In the genomic region with DNA sequence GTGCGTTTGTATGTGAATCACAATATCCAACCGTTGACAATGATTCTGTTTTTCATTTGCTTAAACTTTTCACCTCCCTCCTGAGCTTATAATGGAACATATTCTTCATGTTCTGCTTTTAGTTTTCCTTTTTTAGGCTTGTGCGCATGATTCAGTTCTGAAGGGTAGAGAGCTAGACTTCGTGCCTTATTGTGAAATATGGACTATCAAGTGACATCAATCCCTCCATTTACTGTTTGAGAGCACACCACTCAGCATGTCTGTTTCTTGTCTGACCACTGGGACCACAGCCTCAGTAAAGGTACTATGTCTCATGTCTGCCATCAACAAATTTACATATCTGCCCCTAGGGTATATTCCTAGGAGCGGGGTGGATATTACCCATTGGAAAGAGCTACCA, we compare ENCODE assay signal across 15 cellular contexts. TPM values are rescaled to one million over a fixed set of nuclear protein-coding genes. Genes with fewer than 3 reads are reported as not detected.
DNase-seq lines count a peak whose midpoint lies in the region; ATAC-seq, FAIRE-seq and TF ChIP-seq lines count a peak whose summit lies in the region.
"Had no signal": no experiment of that assay in that cellular context is flagged by ENCODE, and none has a peak within 500 bp of the region (broad histone marks: within the 10 kb centered on the region; RNA-seq: fewer than 3 reads in every experiment).

No MANE protein-coding gene starts in this region.

- no peaks in the 10 kb centered on the region for H4K20me1 ChIP-seq in HepG2 (ENCODE audit: insufficient read depth, low read length)

- H3K9ac ChIP-seq in HepG2 (ENCODE audit: insufficient read depth, low read depth, low read length): no peak overlapping the region
- peak overlapping the region in 1 of 5 donors; percentile 33 for H3K9ac ChIP-seq in subcutaneous abdominal adipose tissue (ENCODE audit: low read length in 5 of 5)

- in situ Hi-C loops in HepG2 (cut with HindIII; ENCODE audit: extremely low pct_ligation_motif_present, low pct_unique_long_range_greater_than_20kb): no loop called here

- H3K36me3 ChIP-seq in HepG2 (replicated peaks in 1 of 2; ENCODE audit: control insufficient read depth in 1 of 2, insufficient read depth in 2 of 2, low read length in 2 of 2) (no peaks in the 10 kb centered on the region), subcutaneous abdominal adipose tissue (ENCODE audit: control insufficient read depth in 5 of 5, insufficient read depth in 5 of 5, low read length in 5 of 5) (no peaks in the 10 kb centered on the region)

- TF ChIP-seq EP300 in HepG2 (IDR thresholded peaks at IDR 0.05; ENCODE audit: low read depth in 2 of 2, low read length in 2 of 2): no peak
- no peak for TF ChIP-seq EP300 in HepG2 (CRISPR knock-in tag; IDR thresholded peaks at IDR 0.05; ENCODE audit: borderline replicate concordance)

- WGBS in HepG2 (ENCODE audit: low lambda C conversion rate): 24% methylated on average over 5 of the region's 5 CpGs

- H3K9me3 Mint-ChIP-seq in HFFc6: no peaks in the 10 kb centered on the region
- H3K9me3 Mint-ChIP-seq: activated naive CD8-positive, alpha-beta T cell treated with anti-CD3 and anti-CD28 coated beads, Interleukin-2, amount 50 U/mL, for 24 hours had no signal

- no peak overlapping the region for H3K27ac ChIP-seq in HepG2 (ENCODE audit: extremely low read length, insufficient read depth, low read length)
- peak overlapping the region; percentile 60 for H3K27ac ChIP-seq in subcutaneous abdominal adipose tissue (ENCODE audit: low read depth, low read length)
- H3K27ac ChIP-seq: C4-2B had no signal

- H3K4me2 ChIP-seq in HepG2 (ENCODE audit: low read depth, low read length): no peak overlapping the region

- H3K4me3 Mint-ChIP-seq in HFFc6: peak overlapping the region; percentile 56
- H3K4me3 Mint-ChIP-seq: activated naive CD8-positive, alpha-beta T cell treated with anti-CD3 and anti-CD28 coated beads, Interleukin-2, amount 50 U/mL, for 24 hours had no signal

- TF ChIP-seq CTCF in HFFc6 (IDR thresholded peaks at IDR 0.05): no peak
- TF ChIP-seq CTCF in HepG2 (CRISPR knock-in tag; IDR thresholded peaks at IDR 0.05): no peak

- H3K4me1 Mint-ChIP-seq in HFFc6 (ENCODE audit: low read depth): peaks cover 30% of the 10 kb centered on the region
- H3K4me1 Mint-ChIP-seq: activated naive CD8-positive, alpha-beta T cell treated with anti-CD3 and anti-CD28 coated beads, Interleukin-2, amount 50 U/mL, for 24 hours had no signal

- no peaks in the 10 kb centered on the region for H3K9me3 ChIP-seq in HepG2 (ENCODE audit: low read length)
- H3K9me3 ChIP-seq in subcutaneous abdominal adipose tissue (ENCODE audit: control insufficient read depth in 5 of 5, low read length in 5 of 5): no peaks in the 10 kb centered on the region

- H3K27me3 ChIP-seq in HepG2 (ENCODE audit: control insufficient read depth in 1 of 2, insufficient read depth in 2 of 2, low read length in 2 of 2): 0 out of 5 replicates have a peak, but pooled peaks cover 0 to 3% of the 10 kb centered on the region in 2 experiments
- no peaks in the 10 kb centered on the region for H3K27me3 ChIP-seq in subcutaneous abdominal adipose tissue (ENCODE audit: control insufficient read depth in 5 of 5, insufficient read depth in 4 of 5, low read length in 5 of 5)

- DNase-seq in HFFc6 (no peak), dedifferentiated amniotic fluid mesenchymal stem cell (ENCODE audit: extremely low spot score) (peak; percentile 29), HepG2 (ENCODE audit: low spot score) (no peak), head of caudate nucleus (no peak)
- no peak for DNase-seq in stimulated activated CD4-positive, alpha-beta T cell treated with anti-CD3 and anti-CD28 coated beads, Interleukin-4, amount 100 ng/mL, for 4 hours
- no peak for DNase-seq in activated naive CD4-positive, alpha-beta T cell treated with anti-CD3 and anti-CD28 coated beads, Interleukin-2, amount 50 U/mL, for 16 hours
- DNase-seq: activated naive CD8-positive, alpha-beta T cell treated with anti-CD3 and anti-CD28 coated beads, Interleukin-2, amount 50 U/mL, for 24 hours; NCI-H1048; NCI-H510A; nucleus accumbens; stimulated activated CD4-positive, alpha-beta T cell treated with anti-CD3 and anti-CD28 coated beads, Interleukin-1b, Interleukin-23, amount 100 ng/mL, for 48 hours had no signal

- no peak for FAIRE-seq in HepG2 (lab: Jason Lieb, UNC)

- no peak for TF ChIP-seq RAD21 in HepG2 (CRISPR knock-in tag; IDR thresholded peaks at IDR 0.05)

- no peaks in the 10 kb centered on the region for H3K36me3 Mint-ChIP-seq in HFFc6 (ENCODE audit: low read depth)

- POLR2A ChIA-PET in HepG2 (lab: Yijun Ruan, JAX): no interaction called here

- CTCF ChIA-PET in HepG2 (lab: Yijun Ruan, JAX; ENCODE audit: low intra/inter-chr PET ratio, low total read pairs): no interaction called here

- ATAC-seq in HepG2: no peak
- no peak for ATAC-seq in GM18909 (IDR thresholded peaks at IDR 0.05; ENCODE audit: poor library complexity, unreplicated experiment)
- ATAC-seq: activated naive CD8-positive, alpha-beta T cell treated with anti-CD3 and anti-CD28 coated beads, Interleukin-2, amount 50 U/mL, for 24 hours had no signal

- intact Hi-C loops in HepG2 (cut with micrococcal nuclease; ENCODE audit: unreplicated experiment): no loop called here
- intact Hi-C loops in head of caudate nucleus (cut with DNase I): no loop called here

- H3K4me3 ChIP-seq in HepG2 (replicated peaks in 1 of 3; ENCODE audit: insufficient read depth in 1 of 3, low read depth in 2 of 3, low read length in 3 of 3) (no peak overlapping the region), subcutaneous abdominal adipose tissue (ENCODE audit: low read depth in 1 of 5, low read length in 5 of 5) (peak overlapping the region in 1 of 5 donors; percentile 28)

- H3K27me3 Mint-ChIP-seq in HFFc6 (ENCODE audit: insufficient read depth): no peaks in the 10 kb centered on the region; the same call in 1 of the 2 replicates
- H3K27me3 Mint-ChIP-seq: activated naive CD8-positive, alpha-beta T cell treated with anti-CD3 and anti-CD28 coated beads, Interleukin-2, amount 50 U/mL, for 24 hours had no signal

- H2AFZ ChIP-seq in HepG2 (ENCODE audit: low read length): no peak overlapping the region

- no TSS peak for BruUV-seq in HepG2 (replicated peaks; lab: Mats Ljungman, UMichigan)

- H3K4me1 ChIP-seq in HepG2 (ENCODE audit: insufficient read depth, low read length) (no peaks in the 10 kb centered on the region), subcutaneous abdominal adipose tissue (ENCODE audit: control insufficient read depth in 5 of 5, insufficient read depth in 5 of 5, low read length in 5 of 5) (peaks cover 0 to 25% (median 14%) of the 10 kb centered on the region in 5 donors)

- peak overlapping the region; percentile 28 for H3K27ac Mint-ChIP-seq in HFFc6
- H3K27ac Mint-ChIP-seq: activated naive CD8-positive, alpha-beta T cell treated with anti-CD3 and anti-CD28 coated beads, Interleukin-2, amount 50 U/mL, for 24 hours had no signal

- TF ChIP-seq POLR2A in HepG2 (IDR thresholded peaks at IDR 0.05; ENCODE audit: insufficient read depth in 1 of 2, low read depth in 2 of 2, low read length in 2 of 2): no peak

- no peaks in the 10 kb centered on the region for H3K79me2 ChIP-seq in HepG2 (ENCODE audit: insufficient read depth, low read length)

TF ChIP-seq in HepG2, 621 proteins besides CTCF, POLR2A, EP300 and RAD21:
- TF ChIP-seq CEBPB (IDR thresholded peaks at IDR 0.05; ENCODE audit: borderline replicate concordance, low read depth, low read length) (0 out of 2 replicates have a peak, but pooled peaks have one; percentile 2), ZNF446 (CRISPR knock-in tag; IDR thresholded peaks at IDR 0.05) (no peak)

RNA-seq across cellular contexts. Expression of a gene that starts 30.5 kb away (rescaled TPM):
- 100 to 1,000 TPM in 4 of 6 experiments, 10 to 100 TPM in 2; 70.6 to 148 (median 123) TPM for total RNA-seq in HFFc6 (2021; fragmentation: NEBNext Ultra II Directional; extraction: Animal tissue kit (Norgen Biotek cat#: 25700))
- total RNA-seq in HepG2 (2016; rRNA removed; fragmentation: Illumina TruSeq; extraction: Trizol): not detected in 2 replicates
- total RNA-seq in HepG2 (2016; cell fraction: cytosol; rRNA removed; fragmentation: Illumina TruSeq; extraction: Trizol; ENCODE audit: low read depth): not detected in 2 replicates
- total RNA-seq in HepG2 (2016; cell fraction: insoluble cytoplasmic fraction; rRNA removed; fragmentation: Illumina TruSeq; extraction: Trizol): not detected in 2 replicates
- total RNA-seq in HepG2 (2016; cell fraction: membrane; rRNA removed; fragmentation: Illumina TruSeq; extraction: Trizol): not detected in 2 replicates
- total RNA-seq in HepG2 (2016; cell fraction: nucleus; rRNA removed; fragmentation: Illumina TruSeq; extraction: Trizol): not detected in 2 replicates
- not detected in 2 replicates for polyA plus RNA-seq in HepG2 (2011; rRNA removed)
- not detected in 2 replicates for polyA plus RNA-seq in HepG2 (2011; cell fraction: cytosol; rRNA removed)
- polyA plus RNA-seq in HepG2 (2011; cell fraction: nucleus; rRNA removed): not detected in 2 replicates
- not detected in 2 replicates for polyA plus RNA-seq in HepG2 (2012)
- not detected in 2 replicates for polyA plus RNA-seq in HepG2 (2016; cell fraction: cytosol; fragmentation: Illumina TruSeq; extraction: Trizol; ENCODE audit: low read depth)
- polyA plus RNA-seq in HepG2 (2016; cell fraction: insoluble cytoplasmic fraction; fragmentation: Illumina TruSeq; extraction: Trizol; ENCODE audit: low read depth): not detected in 2 replicates
- not detected in 2 replicates for polyA plus RNA-seq in HepG2 (2016; cell fraction: membrane; fragmentation: Illumina TruSeq; extraction: Trizol; ENCODE audit: low read depth)
- not detected in 2 replicates for polyA plus RNA-seq in HepG2 (2016; cell fraction: nucleus; fragmentation: Illumina TruSeq; extraction: Trizol; ENCODE audit: insufficient read depth, low read depth)
- not detected in 2 replicates for polyA minus RNA-seq in HepG2 (2011; rRNA and poly(A)+ RNA removed; ENCODE audit: low replicate concordance)
- not detected in 2 replicates for polyA minus RNA-seq in HepG2 (2011; cell fraction: cytosol; rRNA and poly(A)+ RNA removed)
- polyA minus RNA-seq in HepG2 (2011; cell fraction: nucleus; rRNA and poly(A)+ RNA removed): not detected in 2 replicates
- total RNA-seq: dermis microvascular lymphatic vessel endothelial cell had no signal

Comparison
In these comparisons a context has a peak if more than half of its experiments do, and no peak if none do; other contexts are left out.
1. RNA of a gene that starts 30.5 kb away (total RNA-seq): 70.6 to 148 TPM in HFFc6; not detected in HepG2; every median in the first group is over 10 times any median in the second.